16 cellular contexts compared by ENCODE assay signal in the genomic region with DNA sequence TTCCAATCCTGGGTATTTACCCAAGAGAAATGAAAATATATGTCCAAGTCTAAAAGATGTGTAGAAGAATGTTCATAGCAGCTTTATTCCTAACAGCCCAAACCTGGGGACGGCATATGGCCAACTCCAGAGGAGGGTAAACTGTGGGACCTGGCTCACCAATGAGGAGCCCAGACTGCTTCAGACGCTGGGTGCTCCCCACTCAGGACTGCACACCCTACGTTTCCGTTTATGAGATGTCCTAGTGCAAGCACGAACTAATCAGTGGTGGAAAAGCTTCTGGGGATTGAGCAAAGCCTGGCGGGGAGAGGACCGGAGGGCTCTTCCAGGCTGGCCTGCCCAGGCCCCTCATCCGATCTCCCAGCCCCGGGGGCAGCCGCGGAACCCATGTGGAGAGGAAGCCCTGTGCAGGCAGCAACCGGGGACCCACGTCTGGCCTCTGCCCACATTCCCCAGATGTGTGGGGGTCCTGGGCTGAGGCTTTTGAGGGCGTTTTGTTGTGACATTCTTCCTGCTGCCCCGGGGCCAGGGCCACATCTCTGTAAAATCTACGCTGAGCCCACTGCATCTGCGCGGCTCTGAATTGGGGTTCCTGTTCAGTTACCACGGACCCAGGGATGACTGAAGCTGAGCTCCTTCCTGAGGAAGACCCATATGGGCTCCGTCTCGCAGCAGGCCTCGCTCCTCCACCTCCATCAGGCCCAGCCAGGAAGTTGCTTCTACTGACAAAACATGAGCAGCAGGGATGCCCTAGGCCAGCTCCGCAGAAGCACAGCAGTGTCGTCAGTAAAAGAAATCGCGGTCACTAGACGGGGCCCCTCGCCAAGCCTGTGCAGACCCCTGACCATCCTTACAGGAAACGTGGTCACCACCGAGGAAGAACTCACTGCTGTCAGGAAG.
DNase-seq lines count a peak whose midpoint lies in the region; ATAC-seq lines count a peak whose summit lies in the region.
"Had no signal": no experiment of that assay in that cellular context is flagged by ENCODE, and none has a peak within 500 bp of the region (broad histone marks: within the 10 kb centered on the region; RNA-seq: fewer than 3 reads in every experiment).

No MANE protein-coding gene starts in this region.

- no peaks in the 10 kb centered on the region for H4K20me1 ChIP-seq in BLaER1 treated with 17β-estradiol and CSF1 and Interleukin-3, amounts not matched to agents 10 nM and 100 nM

- intact Hi-C loops in sciatic nerve (cut with DNase I) = no loop called here

- H3K4me2 ChIP-seq in BLaER1 treated with 17β-estradiol and CSF1 and Interleukin-3, amounts not matched to agents 10 nM and 100 nM = peak overlapping the region in 8 of 11 experiments; percentile 5 to 43 (median 26); a peak in 13 of 22 replicates

- ATAC-seq in sciatic nerve = no peak
- ATAC-seq: activated naive CD4-positive, alpha-beta T cell treated with anti-CD3 and anti-CD28 coated beads, Interleukin-2, amount 50 U/mL, for 72 hours; naive thymus-derived CD4-positive, alpha-beta T cell; Panc1; T-cell had no signal

- peak; percentile 1 for DNase-seq in ELF-1 (ENCODE audit: low read depth, low spot score)
- DNase-seq in ecto neural progenitor cell (ENCODE audit: low spot score) = peak; percentile 37
- DNase-seq in sciatic nerve (ENCODE audit: low spot score) = peak; percentile 34
- no peak for DNase-seq in activated CD4-positive, alpha-beta T cell treated with anti-CD3 and anti-CD28 coated beads for 1 hour
- DNase-seq in RPMI8226 = no peak
- DNase-seq in NCI-H1417 (lab: John Stamatoyannopoulos, UW) = no peak
- DNase-seq: Calu3, GDM1, mammary epithelial cell, NCI-H226 had no signal

- H3K27me3 ChIP-seq in BLaER1 treated with 17β-estradiol and CSF1 and Interleukin-3, amounts not matched to agents 10 nM and 100 nM = peaks cover 0 to 1% (median 0%) of the 10 kb centered on the region in 11 experiments; a peak in 1 of 22 replicates

- H3K27ac ChIP-seq in BLaER1 treated with 17β-estradiol and CSF1 and Interleukin-3, amounts not matched to agents 10 nM and 100 nM = peak overlapping the region in 1 of 11 experiments; percentile 25; a peak in 1 of 22 replicates
- H3K27ac ChIP-seq: breast epithelium had no signal

- peaks cover 0 to 30% (median 14%) of the 10 kb centered on the region in 10 experiments; a peak in 13 of 20 replicates for H3K4me1 ChIP-seq in BLaER1 treated with 17β-estradiol and CSF1 and Interleukin-3, amounts not matched to agents 10 nM and 100 nM
- H3K4me1 ChIP-seq: breast epithelium had no signal

- no peak overlapping the region for H3K4me3 ChIP-seq in BLaER1 treated with 17β-estradiol and CSF1 and Interleukin-3, amounts not matched to agents 10 nM and 100 nM
- H3K4me3 ChIP-seq: breast epithelium had no signal

- H3K9ac ChIP-seq in BLaER1 treated with 17β-estradiol and CSF1 and Interleukin-3, amounts not matched to agents 10 nM and 100 nM = no peak overlapping the region

- H3K9me3 ChIP-seq in BLaER1 treated with 17β-estradiol and CSF1 and Interleukin-3, amounts not matched to agents 10 nM and 100 nM (replicated peaks in 1 of 11) = peaks cover 14 to 24% (median 19%) of the 10 kb centered on the region in 11 experiments
- H3K9me3 ChIP-seq: breast epithelium had no signal

- H3K36me3 ChIP-seq in BLaER1 treated with 17β-estradiol and CSF1 and Interleukin-3, amounts not matched to agents 10 nM and 100 nM = no peaks in the 10 kb centered on the region
- H3K36me3 ChIP-seq: breast epithelium had no signal

Comparison
In these comparisons a context has a peak if more than half of its experiments do, and no peak if none do; other contexts are left out.
1. DNase-seq: peak in ELF-1 (single experiment), ecto neural progenitor cell (single experiment) and sciatic nerve (single experiment); none in activated CD4-positive, alpha-beta T cell treated with anti-CD3 and anti-CD28 coated beads for 1 hour (single experiment), RPMI8226 (single experiment) and NCI-H1417 (0 of 3).